10 cellular contexts compared by ENCODE assay signal in the genomic region with DNA sequence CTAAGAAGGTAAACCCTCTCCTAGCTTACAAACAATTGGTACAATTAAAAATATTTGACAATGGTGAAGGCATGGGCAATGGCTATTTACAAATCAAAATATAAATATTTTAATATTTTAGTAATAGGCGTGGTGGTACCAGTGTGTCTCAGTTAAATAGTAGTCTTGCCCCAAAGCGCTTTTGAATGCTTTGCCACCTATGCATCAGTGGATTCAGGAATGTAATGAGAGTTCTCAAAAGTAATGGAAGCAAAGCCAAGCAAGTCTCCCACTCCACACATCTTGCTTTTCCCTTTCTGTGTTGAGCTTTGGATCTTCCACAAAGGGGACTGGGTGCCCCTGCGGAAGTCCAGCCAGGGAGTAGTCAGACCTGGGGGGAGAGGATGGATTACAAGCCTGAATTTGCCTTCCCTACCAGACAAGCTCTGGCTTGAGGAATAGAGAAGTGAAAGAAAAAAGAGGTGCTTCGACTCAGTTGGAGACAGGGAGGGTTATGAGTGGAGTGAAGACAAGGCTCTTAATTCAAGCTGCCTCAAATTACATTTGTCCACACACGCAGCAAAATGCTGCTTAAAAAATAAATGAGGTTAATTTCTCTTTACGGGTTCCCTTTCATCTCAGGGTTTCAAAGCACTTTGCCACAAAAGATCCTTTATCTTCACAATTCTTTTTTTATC. TPM values are rescaled to one million over a fixed set of nuclear protein-coding genes. Genes with fewer than 3 reads are reported as not detected.
A peak's percentile ranks its signal among the peaks of the same experiment; 100 is the strongest.
DNase-seq lines count a peak whose midpoint lies in the region; ATAC-seq and TF ChIP-seq lines count a peak whose summit lies in the region.
"Had no signal": no experiment of that assay in that cellular context is flagged by ENCODE, and none has a peak within 500 bp of the region (broad histone marks: within the 10 kb centered on the region; RNA-seq: fewer than 3 reads in every experiment).

No MANE protein-coding gene starts in this region.

- peak overlapping the region; percentile 76 for H3K4me2 ChIP-seq in smooth muscle cell

- no peak for TF ChIP-seq CTCF in foreskin keratinocyte (conservative IDR thresholded peaks at IDR 0.05)
- no peak for TF ChIP-seq CTCF in smooth muscle cell (IDR thresholded peaks at IDR 0.05; ENCODE audit: borderline replicate concordance, insufficient read depth, poor library complexity, severe bottlenecking)

- H4K20me1 ChIP-seq in smooth muscle cell (ENCODE audit: low read depth), result no peaks in the 10 kb centered on the region

- 30% methylated on average over 6 of the region's 6 CpGs for WGBS in smooth muscle cell (ENCODE audit: low lambda C conversion rate)

- H3F3A ChIP-seq in smooth muscle cell (ENCODE audit: low read depth), result peaks cover 16% of the 10 kb centered on the region

- H3K9ac ChIP-seq in smooth muscle cell (ENCODE audit: low read depth), result peak overlapping the region; percentile 76

- ATAC-seq in foreskin keratinocyte, result peak; percentile 40
- ATAC-seq in HG02884 (IDR thresholded peaks at IDR 0.05; ENCODE audit: unreplicated experiment), result no peak

- H3K27ac ChIP-seq in foreskin keratinocyte (peak overlapping the region; percentile 85), smooth muscle cell (ENCODE audit: low read depth) (peak overlapping the region; percentile 98)

- DNase-seq in HCEC 1CT, result peak; percentile 32
- DNase-seq in SW480 (ENCODE audit: low spot score), result peak; percentile 8
- DNase-seq in foreskin keratinocyte, result peak; percentile 81 to 87
- DNase-seq in smooth muscle cell (lab: John Stamatoyannopoulos, UW; ENCODE audit: unreplicated experiment), result no peak
- DNase-seq in T-helper 9 cell, result no peak
- no peak for DNase-seq in NAMALWA (ENCODE audit: low spot score)
- DNase-seq in AG08395 (ENCODE audit: low spot score), result no peak
- DNase-seq: NCI-H510A treated with DMSO at 0.1 percent for 48 hours; stimulated activated CD4-positive, alpha-beta T cell treated with anti-CD3 and anti-CD28 coated beads, Interleukin-4, amount 100 ng/mL, for 1 hour had no signal

- H3K9me3 ChIP-seq in smooth muscle cell (replicated peaks; ENCODE audit: low read depth), result no peaks in the 10 kb centered on the region

- H3K79me2 ChIP-seq in smooth muscle cell (ENCODE audit: low read depth), result no peaks in the 10 kb centered on the region

- peak overlapping the region; percentile 4 for H3K4me3 ChIP-seq in smooth muscle cell

- no peaks in the 10 kb centered on the region for H3K36me3 ChIP-seq in smooth muscle cell (ENCODE audit: low read depth)

- H3K4me1 ChIP-seq in foreskin keratinocyte (peaks cover 28% of the 10 kb centered on the region), smooth muscle cell (ENCODE audit: low read depth) (peaks cover 15% of the 10 kb centered on the region)

- no peaks in the 10 kb centered on the region for H3K27me3 ChIP-seq in foreskin keratinocyte
- no peaks in the 10 kb centered on the region for H3K27me3 ChIP-seq in smooth muscle cell (ENCODE audit: low read depth)

- H2AFZ ChIP-seq in smooth muscle cell (ENCODE audit: low read depth), result peak overlapping the region; percentile 86

RNA-seq across cellular contexts. Expression of gene SLC4A7, which starts 48.9 kb away (rescaled TPM):
- total RNA-seq in foreskin keratinocyte (44.1 and 45.9 TPM in 2 replicates), smooth muscle cell (62.8 and 72.2 TPM in 2 replicates)
- polyA plus RNA-seq in foreskin keratinocyte (2.9 and 3.3 TPM in 2 replicates), smooth muscle cell (13.1 and 13.2 TPM in 2 replicates)

Comparison
In these comparisons a context has a peak if more than half of its experiments do, and no peak if none do; other contexts are left out.
1. DNase-seq: peak in HCEC 1CT (single experiment), SW480 (single experiment) and foreskin keratinocyte (2 of 2); none in smooth muscle cell (single experiment), T-helper 9 cell (single experiment), NAMALWA (single experiment) and AG08395 (single experiment).